Comparison of ENCODE assay signal across 2 cellular contexts in genomic region chr3:69241769-69242168, GRCh38.
TF ChIP-seq lines count a peak whose summit lies in the region.

No MANE protein-coding gene starts in this region.

TF ChIP-seq in GM23338, 12 proteins besides CTCF, POLR2A, EP300 and RAD21 (continued from another document):
- TF ChIP-seq, protein P1, sequence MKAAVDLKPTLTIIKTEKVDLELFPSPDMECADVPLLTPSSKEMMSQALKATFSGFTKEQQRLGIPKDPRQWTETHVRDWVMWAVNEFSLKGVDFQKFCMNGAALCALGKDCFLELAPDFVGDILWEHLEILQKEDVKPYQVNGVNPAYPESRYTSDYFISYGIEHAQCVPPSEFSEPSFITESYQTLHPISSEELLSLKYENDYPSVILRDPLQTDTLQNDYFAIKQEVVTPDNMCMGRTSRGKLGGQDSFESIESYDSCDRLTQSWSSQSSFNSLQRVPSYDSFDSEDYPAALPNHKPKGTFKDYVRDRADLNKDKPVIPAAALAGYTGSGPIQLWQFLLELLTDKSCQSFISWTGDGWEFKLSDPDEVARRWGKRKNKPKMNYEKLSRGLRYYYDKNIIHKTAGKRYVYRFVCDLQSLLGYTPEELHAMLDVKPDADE (IDR thresholded peaks at IDR 0.05), result no peak
- TF ChIP-seq JUNB (IDR thresholded peaks at IDR 0.05; ENCODE audit: unreplicated experiment), result no peak
- TF ChIP-seq STAT1 (IDR thresholded peaks at IDR 0.05; ENCODE audit: unreplicated experiment), result no peak
- no peak for TF ChIP-seq ZNF114 (CRISPR knock-in tag; IDR thresholded peaks at IDR 0.05)
- TF ChIP-seq POLR2AphosphoS5 (IDR thresholded peaks at IDR 0.05; ENCODE audit: low read depth), result no peak
- TF ChIP-seq, protein P2, sequence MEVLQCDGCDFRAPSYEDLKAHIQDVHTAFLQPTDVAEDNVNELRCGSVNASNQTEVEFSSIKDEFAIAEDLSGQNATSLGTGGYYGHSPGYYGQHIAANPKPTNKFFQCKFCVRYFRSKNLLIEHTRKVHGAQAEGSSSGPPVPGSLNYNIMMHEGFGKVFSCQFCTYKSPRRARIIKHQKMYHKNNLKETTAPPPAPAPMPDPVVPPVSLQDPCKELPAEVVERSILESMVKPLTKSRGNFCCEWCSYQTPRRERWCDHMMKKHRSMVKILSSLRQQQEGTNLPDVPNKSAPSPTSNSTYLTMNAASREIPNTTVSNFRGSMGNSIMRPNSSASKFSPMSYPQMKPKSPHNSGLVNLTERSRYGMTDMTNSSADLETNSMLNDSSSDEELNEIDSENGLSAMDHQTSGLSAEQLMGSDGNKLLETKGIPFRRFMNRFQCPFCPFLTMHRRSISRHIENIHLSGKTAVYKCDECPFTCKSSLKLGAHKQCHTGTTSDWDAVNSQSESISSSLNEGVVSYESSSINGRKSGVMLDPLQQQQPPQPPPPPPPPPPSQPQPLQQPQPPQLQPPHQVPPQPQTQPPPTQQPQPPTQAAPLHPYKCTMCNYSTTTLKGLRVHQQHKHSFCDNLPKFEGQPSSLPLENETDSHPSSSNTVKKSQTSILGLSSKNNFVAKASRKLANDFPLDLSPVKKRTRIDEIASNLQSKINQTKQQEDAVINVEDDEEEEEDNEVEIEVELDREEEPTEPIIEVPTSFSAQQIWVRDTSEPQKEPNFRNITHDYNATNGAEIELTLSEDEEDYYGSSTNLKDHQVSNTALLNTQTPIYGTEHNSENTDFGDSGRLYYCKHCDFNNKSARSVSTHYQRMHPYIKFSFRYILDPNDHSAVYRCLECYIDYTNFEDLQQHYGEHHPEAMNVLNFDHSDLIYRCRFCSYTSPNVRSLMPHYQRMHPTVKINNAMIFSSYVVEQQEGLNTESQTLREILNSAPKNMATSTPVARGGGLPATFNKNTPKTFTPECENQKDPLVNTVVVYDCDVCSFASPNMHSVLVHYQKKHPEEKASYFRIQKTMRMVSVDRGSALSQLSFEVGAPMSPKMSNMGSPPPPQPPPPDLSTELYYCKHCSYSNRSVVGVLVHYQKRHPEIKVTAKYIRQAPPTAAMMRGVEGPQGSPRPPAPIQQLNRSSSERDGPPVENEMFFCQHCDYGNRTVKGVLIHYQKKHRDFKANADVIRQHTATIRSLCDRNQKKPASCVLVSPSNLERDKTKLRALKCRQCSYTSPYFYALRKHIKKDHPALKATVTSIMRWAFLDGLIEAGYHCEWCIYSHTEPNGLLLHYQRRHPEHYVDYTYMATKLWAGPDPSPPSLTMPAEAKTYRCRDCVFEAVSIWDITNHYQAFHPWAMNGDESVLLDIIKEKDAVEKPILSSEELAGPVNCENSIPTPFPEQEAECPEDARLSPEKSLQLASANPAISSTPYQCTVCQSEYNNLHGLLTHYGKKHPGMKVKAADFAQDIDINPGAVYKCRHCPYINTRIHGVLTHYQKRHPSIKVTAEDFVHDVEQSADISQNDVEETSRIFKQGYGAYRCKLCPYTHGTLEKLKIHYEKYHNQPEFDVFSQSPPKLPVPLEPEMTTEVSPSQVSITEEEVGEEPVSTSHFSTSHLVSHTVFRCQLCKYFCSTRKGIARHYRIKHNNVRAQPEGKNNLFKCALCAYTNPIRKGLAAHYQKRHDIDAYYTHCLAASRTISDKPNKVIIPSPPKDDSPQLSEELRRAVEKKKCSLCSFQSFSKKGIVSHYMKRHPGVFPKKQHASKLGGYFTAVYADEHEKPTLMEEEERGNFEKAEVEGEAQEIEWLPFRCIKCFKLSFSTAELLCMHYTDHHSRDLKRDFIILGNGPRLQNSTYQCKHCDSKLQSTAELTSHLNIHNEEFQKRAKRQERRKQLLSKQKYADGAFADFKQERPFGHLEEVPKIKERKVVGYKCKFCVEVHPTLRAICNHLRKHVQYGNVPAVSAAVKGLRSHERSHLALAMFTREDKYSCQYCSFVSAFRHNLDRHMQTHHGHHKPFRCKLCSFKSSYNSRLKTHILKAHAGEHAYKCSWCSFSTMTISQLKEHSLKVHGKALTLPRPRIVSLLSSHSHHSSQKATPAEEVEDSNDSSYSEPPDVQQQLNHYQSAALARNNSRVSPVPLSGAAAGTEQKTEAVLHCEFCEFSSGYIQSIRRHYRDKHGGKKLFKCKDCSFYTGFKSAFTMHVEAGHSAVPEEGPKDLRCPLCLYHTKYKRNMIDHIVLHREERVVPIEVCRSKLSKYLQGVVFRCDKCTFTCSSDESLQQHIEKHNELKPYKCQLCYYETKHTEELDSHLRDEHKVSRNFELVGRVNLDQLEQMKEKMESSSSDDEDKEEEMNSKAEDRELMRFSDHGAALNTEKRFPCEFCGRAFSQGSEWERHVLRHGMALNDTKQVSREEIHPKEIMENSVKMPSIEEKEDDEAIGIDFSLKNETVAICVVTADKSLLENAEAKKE (CRISPR knock-in tag; IDR thresholded peaks at IDR 0.05), result no peak
- TF ChIP-seq, protein P3, sequence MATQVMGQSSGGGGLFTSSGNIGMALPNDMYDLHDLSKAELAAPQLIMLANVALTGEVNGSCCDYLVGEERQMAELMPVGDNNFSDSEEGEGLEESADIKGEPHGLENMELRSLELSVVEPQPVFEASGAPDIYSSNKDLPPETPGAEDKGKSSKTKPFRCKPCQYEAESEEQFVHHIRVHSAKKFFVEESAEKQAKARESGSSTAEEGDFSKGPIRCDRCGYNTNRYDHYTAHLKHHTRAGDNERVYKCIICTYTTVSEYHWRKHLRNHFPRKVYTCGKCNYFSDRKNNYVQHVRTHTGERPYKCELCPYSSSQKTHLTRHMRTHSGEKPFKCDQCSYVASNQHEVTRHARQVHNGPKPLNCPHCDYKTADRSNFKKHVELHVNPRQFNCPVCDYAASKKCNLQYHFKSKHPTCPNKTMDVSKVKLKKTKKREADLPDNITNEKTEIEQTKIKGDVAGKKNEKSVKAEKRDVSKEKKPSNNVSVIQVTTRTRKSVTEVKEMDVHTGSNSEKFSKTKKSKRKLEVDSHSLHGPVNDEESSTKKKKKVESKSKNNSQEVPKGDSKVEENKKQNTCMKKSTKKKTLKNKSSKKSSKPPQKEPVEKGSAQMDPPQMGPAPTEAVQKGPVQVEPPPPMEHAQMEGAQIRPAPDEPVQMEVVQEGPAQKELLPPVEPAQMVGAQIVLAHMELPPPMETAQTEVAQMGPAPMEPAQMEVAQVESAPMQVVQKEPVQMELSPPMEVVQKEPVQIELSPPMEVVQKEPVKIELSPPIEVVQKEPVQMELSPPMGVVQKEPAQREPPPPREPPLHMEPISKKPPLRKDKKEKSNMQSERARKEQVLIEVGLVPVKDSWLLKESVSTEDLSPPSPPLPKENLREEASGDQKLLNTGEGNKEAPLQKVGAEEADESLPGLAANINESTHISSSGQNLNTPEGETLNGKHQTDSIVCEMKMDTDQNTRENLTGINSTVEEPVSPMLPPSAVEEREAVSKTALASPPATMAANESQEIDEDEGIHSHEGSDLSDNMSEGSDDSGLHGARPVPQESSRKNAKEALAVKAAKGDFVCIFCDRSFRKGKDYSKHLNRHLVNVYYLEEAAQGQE (IDR thresholded peaks at IDR 0.05; ENCODE audit: unreplicated experiment), result no peak
- no peak for TF ChIP-seq EZH2phosphoT487 (IDR thresholded peaks at IDR 0.05; ENCODE audit: unreplicated experiment)
- TF ChIP-seq ZNF331 (CRISPR knock-in tag; IDR thresholded peaks at IDR 0.05; ENCODE audit: low read depth), result no peak

TF ChIP-seq in GM12878, 131 proteins besides CTCF, POLR2A, EP300 and RAD21 (continued from another document):
- TF ChIP-seq, protein P4, sequence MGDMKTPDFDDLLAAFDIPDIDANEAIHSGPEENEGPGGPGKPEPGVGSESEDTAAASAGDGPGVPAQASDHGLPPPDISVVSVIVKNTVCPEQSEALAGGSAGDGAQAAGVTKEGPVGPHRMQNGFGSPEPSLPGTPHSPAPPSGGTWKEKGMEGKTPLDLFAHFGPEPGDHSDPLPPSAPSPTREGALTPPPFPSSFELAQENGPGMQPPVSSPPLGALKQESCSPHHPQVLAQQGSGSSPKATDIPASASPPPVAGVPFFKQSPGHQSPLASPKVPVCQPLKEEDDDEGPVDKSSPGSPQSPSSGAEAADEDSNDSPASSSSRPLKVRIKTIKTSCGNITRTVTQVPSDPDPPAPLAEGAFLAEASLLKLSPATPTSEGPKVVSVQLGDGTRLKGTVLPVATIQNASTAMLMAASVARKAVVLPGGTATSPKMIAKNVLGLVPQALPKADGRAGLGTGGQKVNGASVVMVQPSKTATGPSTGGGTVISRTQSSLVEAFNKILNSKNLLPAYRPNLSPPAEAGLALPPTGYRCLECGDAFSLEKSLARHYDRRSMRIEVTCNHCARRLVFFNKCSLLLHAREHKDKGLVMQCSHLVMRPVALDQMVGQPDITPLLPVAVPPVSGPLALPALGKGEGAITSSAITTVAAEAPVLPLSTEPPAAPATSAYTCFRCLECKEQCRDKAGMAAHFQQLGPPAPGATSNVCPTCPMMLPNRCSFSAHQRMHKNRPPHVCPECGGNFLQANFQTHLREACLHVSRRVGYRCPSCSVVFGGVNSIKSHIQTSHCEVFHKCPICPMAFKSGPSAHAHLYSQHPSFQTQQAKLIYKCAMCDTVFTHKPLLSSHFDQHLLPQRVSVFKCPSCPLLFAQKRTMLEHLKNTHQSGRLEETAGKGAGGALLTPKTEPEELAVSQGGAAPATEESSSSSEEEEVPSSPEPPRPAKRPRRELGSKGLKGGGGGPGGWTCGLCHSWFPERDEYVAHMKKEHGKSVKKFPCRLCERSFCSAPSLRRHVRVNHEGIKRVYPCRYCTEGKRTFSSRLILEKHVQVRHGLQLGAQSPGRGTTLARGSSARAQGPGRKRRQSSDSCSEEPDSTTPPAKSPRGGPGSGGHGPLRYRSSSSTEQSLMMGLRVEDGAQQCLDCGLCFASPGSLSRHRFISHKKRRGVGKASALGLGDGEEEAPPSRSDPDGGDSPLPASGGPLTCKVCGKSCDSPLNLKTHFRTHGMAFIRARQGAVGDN (IDR thresholded peaks at IDR 0.05), result no peak
- TF ChIP-seq SMARCA5 (IDR thresholded peaks at IDR 0.05) (peak; percentile 61; the same call in 1 of the 2 replicates), EGR1 (IDR thresholded peaks at IDR 0.05; ENCODE audit: borderline replicate concordance in 1 of 2, low read depth in 2 of 2, low read length in 2 of 2) (no peak), MXI1 (IDR thresholded peaks at IDR 0.05; ENCODE audit: low read depth, low read length) (no peak), ZNF217 (IDR thresholded peaks at IDR 0.05) (peak; percentile 82)
